ENCODE assay signal across 2 cellular contexts in genomic region chr1:35316264-35316663, GRCh38.
TF ChIP-seq lines count a peak whose summit lies in the region.

No MANE protein-coding gene starts in this region.

TF ChIP-seq in GM12891, 5 proteins besides CTCF, POLR2A, EP300 and RAD21:
- no peak for TF ChIP-seq POU2F2 (IDR thresholded peaks at IDR 0.05; ENCODE audit: low read depth, low read length)
- TF ChIP-seq PAX5 (IDR thresholded peaks at IDR 0.05; ENCODE audit: insufficient read depth, low read length, severe bottlenecking) = no peak
- TF ChIP-seq POLR2AphosphoS5 (IDR thresholded peaks at IDR 0.05; ENCODE audit: low read depth, low read length) = no peak

TF ChIP-seq in GM12878, 131 proteins besides CTCF, POLR2A, EP300 and RAD21:
- TF ChIP-seq CUX1 (IDR thresholded peaks at IDR 0.05; ENCODE audit: insufficient replicate concordance, low read depth, low read length) = no peak
- TF ChIP-seq, protein P1, sequence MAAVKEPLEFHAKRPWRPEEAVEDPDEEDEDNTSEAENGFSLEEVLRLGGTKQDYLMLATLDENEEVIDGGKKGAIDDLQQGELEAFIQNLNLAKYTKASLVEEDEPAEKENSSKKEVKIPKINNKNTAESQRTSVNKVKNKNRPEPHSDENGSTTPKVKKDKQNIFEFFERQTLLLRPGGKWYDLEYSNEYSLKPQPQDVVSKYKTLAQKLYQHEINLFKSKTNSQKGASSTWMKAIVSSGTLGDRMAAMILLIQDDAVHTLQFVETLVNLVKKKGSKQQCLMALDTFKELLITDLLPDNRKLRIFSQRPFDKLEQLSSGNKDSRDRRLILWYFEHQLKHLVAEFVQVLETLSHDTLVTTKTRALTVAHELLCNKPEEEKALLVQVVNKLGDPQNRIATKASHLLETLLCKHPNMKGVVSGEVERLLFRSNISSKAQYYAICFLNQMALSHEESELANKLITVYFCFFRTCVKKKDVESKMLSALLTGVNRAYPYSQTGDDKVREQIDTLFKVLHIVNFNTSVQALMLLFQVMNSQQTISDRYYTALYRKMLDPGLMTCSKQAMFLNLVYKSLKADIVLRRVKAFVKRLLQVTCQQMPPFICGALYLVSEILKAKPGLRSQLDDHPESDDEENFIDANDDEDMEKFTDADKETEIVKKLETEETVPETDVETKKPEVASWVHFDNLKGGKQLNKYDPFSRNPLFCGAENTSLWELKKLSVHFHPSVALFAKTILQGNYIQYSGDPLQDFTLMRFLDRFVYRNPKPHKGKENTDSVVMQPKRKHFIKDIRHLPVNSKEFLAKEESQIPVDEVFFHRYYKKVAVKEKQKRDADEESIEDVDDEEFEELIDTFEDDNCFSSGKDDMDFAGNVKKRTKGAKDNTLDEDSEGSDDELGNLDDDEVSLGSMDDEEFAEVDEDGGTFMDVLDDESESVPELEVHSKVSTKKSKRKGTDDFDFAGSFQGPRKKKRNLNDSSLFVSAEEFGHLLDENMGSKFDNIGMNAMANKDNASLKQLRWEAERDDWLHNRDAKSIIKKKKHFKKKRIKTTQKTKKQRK (IDR thresholded peaks at IDR 0.05; ENCODE audit: low read depth, low read length) = no peak
- TF ChIP-seq NR2C1 (IDR thresholded peaks at IDR 0.05) = no peak
- TF ChIP-seq CBX3 (IDR thresholded peaks at IDR 0.05; ENCODE audit: borderline replicate concordance, low read depth) = no peak
- TF ChIP-seq, protein P2, sequence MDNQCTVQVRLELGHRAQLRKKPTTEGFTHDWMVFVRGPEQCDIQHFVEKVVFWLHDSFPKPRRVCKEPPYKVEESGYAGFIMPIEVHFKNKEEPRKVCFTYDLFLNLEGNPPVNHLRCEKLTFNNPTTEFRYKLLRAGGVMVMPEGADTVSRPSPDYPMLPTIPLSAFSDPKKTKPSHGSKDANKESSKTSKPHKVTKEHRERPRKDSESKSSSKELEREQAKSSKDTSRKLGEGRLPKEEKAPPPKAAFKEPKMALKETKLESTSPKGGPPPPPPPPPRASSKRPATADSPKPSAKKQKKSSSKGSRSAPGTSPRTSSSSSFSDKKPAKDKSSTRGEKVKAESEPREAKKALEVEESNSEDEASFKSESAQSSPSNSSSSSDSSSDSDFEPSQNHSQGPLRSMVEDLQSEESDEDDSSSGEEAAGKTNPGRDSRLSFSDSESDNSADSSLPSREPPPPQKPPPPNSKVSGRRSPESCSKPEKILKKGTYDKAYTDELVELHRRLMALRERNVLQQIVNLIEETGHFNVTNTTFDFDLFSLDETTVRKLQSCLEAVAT (IDR thresholded peaks at IDR 0.05) = no peak
- TF ChIP-seq RELA (IDR thresholded peaks at IDR 0.05; ENCODE audit: borderline replicate concordance, partially characterized antibody) = no peak
- no peak for TF ChIP-seq SIX5 (IDR thresholded peaks at IDR 0.05; ENCODE audit: low read depth, low read length, severe bottlenecking)
- no peak for TF ChIP-seq EED (IDR thresholded peaks at IDR 0.05; ENCODE audit: low read depth)
- no peak for TF ChIP-seq HDGF (IDR thresholded peaks at IDR 0.05)
- no peak for TF ChIP-seq CEBPB (IDR thresholded peaks at IDR 0.05; ENCODE audit: borderline replicate concordance in 1 of 2, low read depth in 2 of 2, low read length in 2 of 2)
- no peak for TF ChIP-seq SUZ12 (IDR thresholded peaks at IDR 0.05; ENCODE audit: unreplicated experiment)
- TF ChIP-seq IKZF2 (IDR thresholded peaks at IDR 0.05) = no peak
- TF ChIP-seq, protein P3, sequence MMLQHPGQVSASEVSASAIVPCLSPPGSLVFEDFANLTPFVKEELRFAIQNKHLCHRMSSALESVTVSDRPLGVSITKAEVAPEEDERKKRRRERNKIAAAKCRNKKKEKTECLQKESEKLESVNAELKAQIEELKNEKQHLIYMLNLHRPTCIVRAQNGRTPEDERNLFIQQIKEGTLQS (IDR thresholded peaks at IDR 0.05; ENCODE audit: borderline replicate concordance, extremely low read depth, low read depth, low read length) = no peak
